ENCODE assay signal across 20 cellular contexts in the genomic region with DNA sequence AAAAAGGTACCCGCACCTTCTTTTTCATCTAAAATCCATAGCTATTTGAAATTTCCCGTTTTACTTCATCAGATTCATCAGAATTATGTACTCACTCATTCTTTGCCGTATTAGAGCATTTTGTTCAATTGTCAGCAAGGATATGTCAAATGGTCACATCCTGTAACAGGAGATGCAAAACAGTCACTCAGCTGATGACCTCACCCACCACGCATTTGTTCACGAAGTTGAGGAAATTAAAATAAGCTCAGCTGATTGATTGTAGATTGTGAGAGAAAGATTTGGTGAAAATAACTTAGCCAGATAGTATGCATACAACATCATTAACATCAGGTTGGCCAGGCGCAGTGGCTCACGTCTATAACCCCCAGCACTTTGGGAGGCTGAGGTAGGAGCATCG. TPM values are rescaled to one million over a fixed set of nuclear protein-coding genes. Genes with fewer than 3 reads are reported as not detected.
DNase-seq lines count a peak whose midpoint lies in the region; ATAC-seq and TF ChIP-seq lines count a peak whose summit lies in the region.
"Had no signal": no experiment of that assay in that cellular context is flagged by ENCODE, and none has a peak within 500 bp of the region (broad histone marks: within the 10 kb centered on the region; RNA-seq: fewer than 3 reads in every experiment).

No MANE protein-coding gene starts in this region.

- no peaks in the 10 kb centered on the region for H4K20me1 ChIP-seq in GM23338 (replicated peaks; ENCODE audit: insufficient read depth)

- peaks cover 8% of the 10 kb centered on the region for H3K4me1 Mint-ChIP-seq in GM23338
- peaks cover 10 to 12% of the 10 kb centered on the region in 2 donors for H3K4me1 Mint-ChIP-seq in effector memory CD8-positive, alpha-beta T cell (ENCODE audit: low read depth in 2 of 2)
- peaks cover 3 to 45% (median 23%) of the 10 kb centered on the region in 7 donors for H3K4me1 Mint-ChIP-seq in naive thymus-derived CD4-positive, alpha-beta T cell
- H3K4me1 Mint-ChIP-seq in activated CD4-positive, alpha-beta memory T cell treated with anti-CD3 and anti-CD28 coated beads for 36 hours (ENCODE audit: low read depth): peaks cover 11% of the 10 kb centered on the region

- H3K4me3 Mint-ChIP-seq in GM23338: no peak overlapping the region
- no peak overlapping the region for H3K4me3 Mint-ChIP-seq in effector memory CD8-positive, alpha-beta T cell
- H3K4me3 Mint-ChIP-seq in naive thymus-derived CD4-positive, alpha-beta T cell: peak overlapping the region in 3 of 10 donors; percentile 2 to 23 (median 14)
- H3K4me3 Mint-ChIP-seq in activated CD4-positive, alpha-beta memory T cell treated with anti-CD3 and anti-CD28 coated beads for 36 hours: no peak overlapping the region
- H3K4me3 Mint-ChIP-seq: stimulated activated naive CD8-positive, alpha-beta T cell treated with anti-CD3 and anti-CD28 coated beads, Interleukin-15, Interleukin-2, amounts not matched to agents 100 ng/mL and 50 ng/mL, for 24 hours; T-helper 1 cell treated with Interleukin-12 subunit alpha and Interleukin-12 subunit beta and Interleukin-4 antibody, amounts not matched to agents 30 μg/mL and 1 μg/mL, for 36 hours; type B pancreatic cell had no signal

- no peaks in the 10 kb centered on the region for H3K4me1 ChIP-seq in GM23338 (ENCODE audit: insufficient read depth)
- no peaks in the 10 kb centered on the region for H3K4me1 ChIP-seq in naive thymus-derived CD4-positive, alpha-beta T cell (ENCODE audit: control insufficient read depth in 2 of 2, insufficient read depth in 2 of 2, low read length in 2 of 2)
- H3K4me1 ChIP-seq: BE2C, left lung had no signal

- no peak overlapping the region for H3K4me3 ChIP-seq in GM23338
- H3K4me3 ChIP-seq in naive thymus-derived CD4-positive, alpha-beta T cell (ENCODE audit: low read length): no peak overlapping the region
- H3K4me3 ChIP-seq: left lung had no signal

- H3K27ac Mint-ChIP-seq in GM23338: no peak overlapping the region
- H3K27ac Mint-ChIP-seq in effector memory CD8-positive, alpha-beta T cell: no peak overlapping the region
- H3K27ac Mint-ChIP-seq in naive thymus-derived CD4-positive, alpha-beta T cell: peak overlapping the region in 6 of 9 donors; percentile 18 to 62 (median 48)
- no peak overlapping the region for H3K27ac Mint-ChIP-seq in activated CD4-positive, alpha-beta memory T cell treated with anti-CD3 and anti-CD28 coated beads for 36 hours
- H3K27ac Mint-ChIP-seq: stimulated activated naive CD8-positive, alpha-beta T cell treated with anti-CD3 and anti-CD28 coated beads, Interleukin-15, Interleukin-2, amounts not matched to agents 100 ng/mL and 50 ng/mL, for 24 hours; type B pancreatic cell had no signal

- TF ChIP-seq CTCF in GM23338 (conservative IDR thresholded peaks at IDR 0.05; ENCODE audit: low read depth in 2 of 2) (no peak), GM13976 (IDR thresholded peaks at IDR 0.05; ENCODE audit: borderline replicate concordance, control extremely low read depth, extremely low read depth, insufficient read depth, missing control alignments) (no peak)

- H3F3A ChIP-seq in GM23338 (replicated peaks; ENCODE audit: low read depth): no peaks in the 10 kb centered on the region

- no peaks in the 10 kb centered on the region for H3K9me3 ChIP-seq in naive thymus-derived CD4-positive, alpha-beta T cell (ENCODE audit: control insufficient read depth in 2 of 3, low read length in 3 of 3)
- H3K9me3 ChIP-seq: BE2C, left lung had no signal

- CTCF ChIA-PET in naive thymus-derived CD4-positive, alpha-beta T cell (lab: Charles Lee): interaction anchor here (1.4 kb wide), 1 partner anchor 101 kb away, joined by 5 read pairs; no protein-coding TSS in a partner anchor
- CTCF ChIA-PET in activated CD4-positive, alpha-beta memory T cell treated with anti-CD3 and anti-CD28 coated beads for 36 hours (lab: Charles Lee): no interaction called here

- no peaks in the 10 kb centered on the region for H3K36me3 ChIP-seq in GM23338 (ENCODE audit: insufficient read depth)
- H3K36me3 ChIP-seq in naive thymus-derived CD4-positive, alpha-beta T cell (ENCODE audit: control insufficient read depth in 2 of 3, insufficient read depth in 3 of 3, low read length in 3 of 3): no peaks in the 10 kb centered on the region
- H3K36me3 ChIP-seq: BE2C, left lung had no signal

- intact Hi-C loops in naive thymus-derived CD4-positive, alpha-beta T cell (cut with micrococcal nuclease): no loop called here
- intact Hi-C loops in activated CD4-positive, alpha-beta memory T cell treated with anti-CD3 and anti-CD28 coated beads for 36 hours (cut with micrococcal nuclease): no loop called here

- peaks cover 7% of the 10 kb centered on the region for H3K27me3 Mint-ChIP-seq in GM23338 (ENCODE audit: insufficient read depth, low read depth, poor library complexity)
- H3K27me3 Mint-ChIP-seq in effector memory CD8-positive, alpha-beta T cell: peaks cover 12 to 22% of the 10 kb centered on the region in 2 donors
- H3K27me3 Mint-ChIP-seq in naive thymus-derived CD4-positive, alpha-beta T cell: peaks cover 0 to 44% (median 0%) of the 10 kb centered on the region in 5 donors
- H3K27me3 Mint-ChIP-seq in activated CD4-positive, alpha-beta memory T cell treated with anti-CD3 and anti-CD28 coated beads for 36 hours: no peaks in the 10 kb centered on the region

- ATAC-seq in GM23338: no peak
- peak; percentile 39 for ATAC-seq in effector memory CD8-positive, alpha-beta T cell (replicated peaks)
- no peak for ATAC-seq in naive thymus-derived CD4-positive, alpha-beta T cell
- ATAC-seq in GM18505 (IDR thresholded peaks at IDR 0.05; ENCODE audit: unreplicated experiment): no peak
- ATAC-seq: left lung had no signal

- TF ChIP-seq POLR2A in GM18505 (IDR thresholded peaks at IDR 0.05; ENCODE audit: borderline replicate concordance, extremely low read depth, insufficient read depth, insufficient read length): no peak

- no peaks in the 10 kb centered on the region for H3K79me2 ChIP-seq in GM23338 (replicated peaks; ENCODE audit: insufficient read depth)

- DNase-seq in GM23338 (ENCODE audit: low spot score) (no peak), NCI-H460 (ENCODE audit: extremely low read depth, low read depth) (peak; percentile 34), GM13976 (ENCODE audit: low spot score) (no peak), occipital lobe (lab: John Stamatoyannopoulos, UW) (no peak)
- no peak for DNase-seq in effector memory CD8-positive, alpha-beta T cell
- DNase-seq in naive thymus-derived CD4-positive, alpha-beta T cell: no peak
- DNase-seq in activated CD4-positive, alpha-beta memory T cell treated with anti-CD3 and anti-CD28 coated beads for 36 hours: no peak
- DNase-seq: activated CD4-positive, CD25-positive, alpha-beta regulatory T cell; activated naive CD4-positive, alpha-beta T cell treated with Interleukin-2 at 50 U/mL for 16 hours; BE2C; effector CD4-positive, alpha-beta T cell; left lung; NK-92 treated with Interleukin-12 subunit alpha and Interleukin-12 subunit beta, amount 100 ng/mL, for 24 hours; stimulated activated CD4-positive, alpha-beta T cell treated with anti-CD3 and anti-CD28 coated beads, Interleukin-15, amount 100 ng/mL, for 24 hours had no signal

- H3K9me3 Mint-ChIP-seq in GM23338: peaks cover 16% of the 10 kb centered on the region
- H3K9me3 Mint-ChIP-seq in effector memory CD8-positive, alpha-beta T cell: no peaks in the 10 kb centered on the region
- peaks cover 0 to 5% (median 0%) of the 10 kb centered on the region in 11 donors for H3K9me3 Mint-ChIP-seq in naive thymus-derived CD4-positive, alpha-beta T cell
- H3K9me3 Mint-ChIP-seq in activated CD4-positive, alpha-beta memory T cell treated with anti-CD3 and anti-CD28 coated beads for 36 hours: no peaks in the 10 kb centered on the region
- H3K9me3 Mint-ChIP-seq: stimulated activated naive CD8-positive, alpha-beta T cell treated with anti-CD3 and anti-CD28 coated beads, Interleukin-15, Interleukin-2, amounts not matched to agents 100 ng/mL and 50 ng/mL, for 24 hours; T-helper 1 cell treated with Interleukin-12 subunit alpha and Interleukin-12 subunit beta and Interleukin-4 antibody, amounts not matched to agents 30 μg/mL and 1 μg/mL, for 36 hours; type B pancreatic cell had no signal

- H3K27ac ChIP-seq in GM23338 (ENCODE audit: low read depth): no peak overlapping the region
- no peak overlapping the region for H3K27ac ChIP-seq in naive thymus-derived CD4-positive, alpha-beta T cell (ENCODE audit: low read depth, low read length)
- H3K27ac ChIP-seq: HL-60, left lung had no signal

- POLR2A ChIA-PET in naive thymus-derived CD4-positive, alpha-beta T cell (lab: Charles Lee): interaction anchor here (1.0 to 2.4 kb wide), 3 partner anchors 16 to 72 kb away, joined by 3 to 7 read pairs (median 4); no protein-coding TSS in a partner anchor
- POLR2A ChIA-PET in activated CD4-positive, alpha-beta memory T cell treated with anti-CD3 and anti-CD28 coated beads for 36 hours (lab: Charles Lee): no interaction called here

- no peaks in the 10 kb centered on the region for H3K9me2 ChIP-seq in GM23338 (ENCODE audit: insufficient read depth)

- H3K4me2 ChIP-seq in GM23338: no peak overlapping the region

- peaks cover 10% of the 10 kb centered on the region for H3K36me3 Mint-ChIP-seq in GM23338 (ENCODE audit: low read depth)
- H3K36me3 Mint-ChIP-seq in effector memory CD8-positive, alpha-beta T cell (ENCODE audit: insufficient read depth): peaks cover 2% of the 10 kb centered on the region
- H3K36me3 Mint-ChIP-seq in naive thymus-derived CD4-positive, alpha-beta T cell: no peaks in the 10 kb centered on the region
- no peaks in the 10 kb centered on the region for H3K36me3 Mint-ChIP-seq in activated CD4-positive, alpha-beta memory T cell treated with anti-CD3 and anti-CD28 coated beads for 36 hours
- H3K36me3 Mint-ChIP-seq: type B pancreatic cell had no signal

- no peaks in the 10 kb centered on the region for H3K27me3 ChIP-seq in GM23338 (ENCODE audit: insufficient read depth)
- H3K27me3 ChIP-seq in naive thymus-derived CD4-positive, alpha-beta T cell (ENCODE audit: control insufficient read depth in 2 of 2, insufficient read depth in 2 of 2, low read length in 2 of 2): no peaks in the 10 kb centered on the region

- in situ Hi-C loops in GM13976 (cut with MboI; ENCODE audit: low sequenced_read_pairs, unreplicated experiment): no loop called here

- peak overlapping the region; percentile 32; the same call in 1 of the 2 replicates for H2AFZ ChIP-seq in GM23338

RNA-seq across cellular contexts. Expression of gene CDC16, which starts 22.6 kb away (rescaled TPM):
- 84.2 and 86.1 TPM in 2 replicates for total RNA-seq in GM23338 (2014; rRNA removed; shearing (Covaris generic))
- polyA plus RNA-seq in GM23338 (2016; fragmentation: Nextera tagmentation; extraction: Ambion mirVana): 91.3 and 95.9 TPM in 2 replicates
- 25.3 and 29.6 TPM in 2 replicates for total RNA-seq in NCI-H460 (2014; rRNA removed; shearing (Covaris generic))
- 59.6 and 74.5 TPM in 2 replicates for polyA plus RNA-seq in NCI-H460 (2014; cell fraction: nucleus; rRNA removed)
- 100 to 1,000 TPM in 2 of 5 experiments, 10 to 100 TPM in 3; 66.0 to 108 (median 88.7) TPM for total RNA-seq in naive thymus-derived CD4-positive, alpha-beta T cell
- 10 to 100 TPM; 20.1 to 20.9 TPM for polyA plus RNA-seq in naive thymus-derived CD4-positive, alpha-beta T cell
- 10 to 100 TPM; 63.1 to 69.8 TPM for total RNA-seq in activated CD4-positive, alpha-beta memory T cell treated with anti-CD3 and anti-CD28 coated beads for 36 hours
- total RNA-seq in occipital lobe: 49.4 TPM

RNA-seq across cellular contexts. Expression of gene CFAP97D2, which starts 33.0 kb away (rescaled TPM):
- total RNA-seq in GM23338 (2014; rRNA removed; shearing (Covaris generic)): not detected in 2 replicates
- not detected in 2 replicates for polyA plus RNA-seq in GM23338 (2016; fragmentation: Nextera tagmentation; extraction: Ambion mirVana)
- total RNA-seq in NCI-H460 (2014; rRNA removed; shearing (Covaris generic)): not detected in 2 replicates
- polyA plus RNA-seq in NCI-H460 (2014; cell fraction: nucleus; rRNA removed): not detected in 2 replicates
- total RNA-seq in naive thymus-derived CD4-positive, alpha-beta T cell: 1 to 10 TPM in 1 of 5 experiments, under 1 TPM in 1, not detected in 3; 0.27 to 1.1 TPM
- under 1 TPM in 1 of 2 donors, not detected in 1; 0.33 TPM for polyA plus RNA-seq in naive thymus-derived CD4-positive, alpha-beta T cell
- total RNA-seq in activated CD4-positive, alpha-beta memory T cell treated with anti-CD3 and anti-CD28 coated beads for 36 hours: not detected
- total RNA-seq in occipital lobe: not detected
- total RNA-seq: frontal cortex had no signal

Comparison
In these comparisons a context has a peak if more than half of its experiments do, and no peak if none do; other contexts are left out.
1. H3K27ac Mint-ChIP-seq: peak in naive thymus-derived CD4-positive, alpha-beta T cell (6 of 9); none in GM23338 (single experiment), effector memory CD8-positive, alpha-beta T cell (0 of 2) and activated CD4-positive, alpha-beta memory T cell treated with anti-CD3 and anti-CD28 coated beads for 36 hours (single experiment).